ENCODE assay signal across 15 cellular contexts in genomic region chr16:49462356-49462988, GRCh38.
DNase-seq lines count a peak whose midpoint lies in the region; ATAC-seq and TF ChIP-seq lines count a peak whose summit lies in the region.
"Had no signal": no experiment of that assay in that cellular context is flagged by ENCODE, and none has a peak within 500 bp of the region (broad histone marks: within the 10 kb centered on the region; RNA-seq: fewer than 3 reads in every experiment).

No MANE protein-coding gene starts in this region.

- no peak for DNase-seq in activated naive CD4-positive, alpha-beta T cell treated with anti-CD3 and anti-CD28 coated beads, Interleukin-2, amount 50 U/mL, for 16 hours
- no peak for DNase-seq in activated naive CD8-positive, alpha-beta T cell treated with anti-CD3 and anti-CD28 coated beads, Interleukin-2, amount 50 U/mL, for 24 hours
- DNase-seq in AG08395 (ENCODE audit: low spot score) (no peak), LoVo (ENCODE audit: low spot score) (no peak)
- DNase-seq: cerebellar nuclear complex, DMS53, mucosa of descending colon, MV-4-11, NCI-H2029 treated with DMSO at 0.1 percent for 48 hours had no signal

- peak overlapping the region; percentile 91 for H3K27ac ChIP-seq in thymus (ENCODE audit: low read depth)
- H3K27ac ChIP-seq: parathyroid adenoma, tibial artery had no signal

- H3K27ac Mint-ChIP-seq in activated naive CD4-positive, alpha-beta T cell treated with anti-CD3 and anti-CD28 coated beads, Interleukin-2, amount 50 U/mL, for 24 hours, result peak overlapping the region; percentile 85
- peak overlapping the region; percentile 26 for H3K27ac Mint-ChIP-seq in activated naive CD8-positive, alpha-beta T cell treated with anti-CD3 and anti-CD28 coated beads, Interleukin-2, amount 50 U/mL, for 24 hours
- H3K27ac Mint-ChIP-seq: B cell had no signal

- H3K9me3 ChIP-seq in Loucy (ENCODE audit: insufficient read depth, low read depth, low read length) (no peaks in the 10 kb centered on the region), thymus (ENCODE audit: control insufficient read depth) (no peaks in the 10 kb centered on the region)
- H3K9me3 ChIP-seq: mucosa of descending colon, tibial artery had no signal

- H3K9ac ChIP-seq in Loucy (ENCODE audit: low read depth, low read length, poor library complexity, severe bottlenecking), result peak overlapping the region; percentile 70
- H3K9ac ChIP-seq: parathyroid adenoma had no signal

- peak overlapping the region; percentile 62 for H3K4me3 ChIP-seq in Loucy (ENCODE audit: low read length, poor library complexity, severe bottlenecking)
- no peak overlapping the region for H3K4me3 ChIP-seq in thymus (ENCODE audit: low read length)
- H3K4me3 ChIP-seq: mucosa of descending colon, tibial artery had no signal

- H3K36me3 ChIP-seq in Loucy (ENCODE audit: insufficient read depth, low read length), result no peaks in the 10 kb centered on the region
- no peaks in the 10 kb centered on the region for H3K36me3 ChIP-seq in thymus (ENCODE audit: control insufficient read depth, insufficient read depth)
- H3K36me3 ChIP-seq: tibial artery had no signal

- no peak for TF ChIP-seq CTCF in Loucy (conservative IDR thresholded peaks at IDR 0.05; ENCODE audit: low read length)

- H3K4me1 ChIP-seq in Loucy (ENCODE audit: insufficient read depth, low read length, poor library complexity, severe bottlenecking), result peaks cover 59% of the 10 kb centered on the region
- H3K4me1 ChIP-seq in thymus (ENCODE audit: control insufficient read depth, insufficient read depth, low read length), result peaks cover 62% of the 10 kb centered on the region
- H3K4me1 ChIP-seq: parathyroid adenoma, tibial artery had no signal

- no peaks in the 10 kb centered on the region for H3K36me3 Mint-ChIP-seq in activated naive CD4-positive, alpha-beta T cell treated with anti-CD3 and anti-CD28 coated beads, Interleukin-2, amount 50 U/mL, for 24 hours
- no peaks in the 10 kb centered on the region for H3K36me3 Mint-ChIP-seq in activated naive CD8-positive, alpha-beta T cell treated with anti-CD3 and anti-CD28 coated beads, Interleukin-2, amount 50 U/mL, for 24 hours (ENCODE audit: low read depth)

- no peaks in the 10 kb centered on the region for H3K27me3 Mint-ChIP-seq in activated naive CD4-positive, alpha-beta T cell treated with anti-CD3 and anti-CD28 coated beads, Interleukin-2, amount 50 U/mL, for 24 hours
- H3K27me3 Mint-ChIP-seq in activated naive CD8-positive, alpha-beta T cell treated with anti-CD3 and anti-CD28 coated beads, Interleukin-2, amount 50 U/mL, for 24 hours, result no peaks in the 10 kb centered on the region
- H3K27me3 Mint-ChIP-seq: B cell had no signal

- no peaks in the 10 kb centered on the region for H3K9me3 Mint-ChIP-seq in activated naive CD4-positive, alpha-beta T cell treated with anti-CD3 and anti-CD28 coated beads, Interleukin-2, amount 50 U/mL, for 24 hours
- H3K9me3 Mint-ChIP-seq in activated naive CD8-positive, alpha-beta T cell treated with anti-CD3 and anti-CD28 coated beads, Interleukin-2, amount 50 U/mL, for 24 hours, result no peaks in the 10 kb centered on the region

- ATAC-seq in activated naive CD8-positive, alpha-beta T cell treated with anti-CD3 and anti-CD28 coated beads, Interleukin-2, amount 50 U/mL, for 24 hours, result no peak

- H3K4me2 ChIP-seq in Loucy (ENCODE audit: low read depth, low read length, poor library complexity, severe bottlenecking), result peak overlapping the region; percentile 84

- WGBS in thymus, result 41% methylated on average over 8 of the region's 8 CpGs

- H3K27me3 ChIP-seq in Loucy (ENCODE audit: insufficient read depth, low read length, poor library complexity, severe bottlenecking) (no peaks in the 10 kb centered on the region), thymus (ENCODE audit: control insufficient read depth, insufficient read depth) (no peaks in the 10 kb centered on the region)

- H3K79me2 ChIP-seq in Loucy (ENCODE audit: insufficient read depth, low read length), result no peaks in the 10 kb centered on the region
- H3K79me2 ChIP-seq: parathyroid adenoma had no signal

- H3K4me1 Mint-ChIP-seq in activated naive CD4-positive, alpha-beta T cell treated with anti-CD3 and anti-CD28 coated beads, Interleukin-2, amount 50 U/mL, for 24 hours, result peaks cover 57% of the 10 kb centered on the region
- H3K4me1 Mint-ChIP-seq in activated naive CD8-positive, alpha-beta T cell treated with anti-CD3 and anti-CD28 coated beads, Interleukin-2, amount 50 U/mL, for 24 hours, result peaks cover 33% of the 10 kb centered on the region

- H3K9me2 ChIP-seq in Loucy (replicated peaks; ENCODE audit: low read depth, low read length), result no peaks in the 10 kb centered on the region

- H3F3A ChIP-seq in Loucy (ENCODE audit: low read depth), result 0 out of 2 replicates have a peak, but pooled peaks cover 8% of the 10 kb centered on the region

- H4K20me1 ChIP-seq in Loucy (ENCODE audit: insufficient read depth, low read length, poor library complexity, severe bottlenecking), result no peaks in the 10 kb centered on the region

- no peak overlapping the region for H2AFZ ChIP-seq in Loucy (ENCODE audit: low read length)
- H2AFZ ChIP-seq: parathyroid adenoma had no signal

- H3K4me3 Mint-ChIP-seq in activated naive CD4-positive, alpha-beta T cell treated with anti-CD3 and anti-CD28 coated beads, Interleukin-2, amount 50 U/mL, for 24 hours, result peak overlapping the region; percentile 57
- H3K4me3 Mint-ChIP-seq in activated naive CD8-positive, alpha-beta T cell treated with anti-CD3 and anti-CD28 coated beads, Interleukin-2, amount 50 U/mL, for 24 hours, result no peak overlapping the region
